Comparison of ENCODE assay signal across 8 cellular contexts in genomic region chr10:58335306-58336005, GRCh38. TPM values are rescaled to one million over a fixed set of nuclear protein-coding genes. Genes with fewer than 3 reads are reported as not detected.
A peak's percentile ranks its signal among the peaks of the same experiment; 100 is the strongest.
DNase-seq lines count a peak whose midpoint lies in the region; ATAC-seq and TF ChIP-seq lines count a peak whose summit lies in the region.

No MANE protein-coding gene starts in this region.

- no peak for TF ChIP-seq CTCF in HFFc6 (IDR thresholded peaks at IDR 0.05)
- TF ChIP-seq CTCF in ovary (IDR thresholded peaks at IDR 0.05) = no peak

- peaks cover 6% of the 10 kb centered on the region for H3K27me3 Mint-ChIP-seq in HFFc6 (ENCODE audit: insufficient read depth)

- intact Hi-C loops in cardiac septum (cut with DNase I) = loop anchor here (1.0 to 2.0 kb wide), 2 partner anchors 50 to 69 kb away; partner anchors contain the start of genes IPMK and TFAM
- intact Hi-C loops in ovary (cut with DNase I) = no loop called here

- no peaks in the 10 kb centered on the region for H3K36me3 ChIP-seq in ovary

- peak overlapping the region; percentile 96 for H3K4me3 ChIP-seq in ovary

- no peaks in the 10 kb centered on the region for H3K27me3 ChIP-seq in ovary

- peaks cover 14% of the 10 kb centered on the region for H3K4me1 Mint-ChIP-seq in HFFc6 (ENCODE audit: low read depth)

- DNase-seq in NCI-H2227 (lab: John Stamatoyannopoulos, UW; ENCODE audit: unreplicated experiment) (peak; percentile 11), NCI-H2227 treated with DMSO at 0.1 percent for 48 hours (lab: John Stamatoyannopoulos, UW) (no peak), HFFc6 (peak; percentile 45), M059J (ENCODE audit: low read depth) (peak; percentile 71), cardiac septum (ENCODE audit: low spot score) (peak; percentile 79), ovary (peak in 2 of 5 donors; percentile 8 to 26), OCI-M2 (lab: John Stamatoyannopoulos, UW; ENCODE audit: unreplicated experiment) (no peak)
- peak in 1 of 2 donors; percentile 22 for DNase-seq in activated naive CD4-positive, alpha-beta T cell treated with anti-CD3 and anti-CD28 coated beads, Interleukin-2, amount 50 U/mL, for 72 hours (ENCODE audit: low spot score in 2 of 2)

- H3K36me3 Mint-ChIP-seq in HFFc6 (ENCODE audit: low read depth) = no peaks in the 10 kb centered on the region
- peaks cover 6 to 8% of the 10 kb centered on the region in 2 donors for H3K36me3 Mint-ChIP-seq in activated naive CD4-positive, alpha-beta T cell treated with anti-CD3 and anti-CD28 coated beads, Interleukin-2, amount 50 U/mL, for 72 hours

- TF ChIP-seq POLR2A in ovary (IDR thresholded peaks at IDR 0.05) = no peak

- no peak for TF ChIP-seq EP300 in ovary (IDR thresholded peaks at IDR 0.05)

- no peaks in the 10 kb centered on the region for H3K9me3 ChIP-seq in ovary

- 2 to 4% (median 3%) methylated on average over 37 of the region's 37 CpGs for WGBS in ovary, 3 donors

- H3K4me3 Mint-ChIP-seq in HFFc6 = peak overlapping the region; percentile 97

- no peaks in the 10 kb centered on the region for H3K9me3 Mint-ChIP-seq in HFFc6
- no peaks in the 10 kb centered on the region for H3K9me3 Mint-ChIP-seq in activated naive CD4-positive, alpha-beta T cell treated with anti-CD3 and anti-CD28 coated beads, Interleukin-2, amount 50 U/mL, for 72 hours

- H3K27ac Mint-ChIP-seq in HFFc6 = peak overlapping the region; percentile 85
- peak overlapping the region; percentile 87 to 94 for H3K27ac Mint-ChIP-seq in activated naive CD4-positive, alpha-beta T cell treated with anti-CD3 and anti-CD28 coated beads, Interleukin-2, amount 50 U/mL, for 72 hours

- peak overlapping the region; percentile 49 to 61 for H3K27ac ChIP-seq in ovary

- peak; percentile 46 to 65 for ATAC-seq in activated naive CD4-positive, alpha-beta T cell treated with anti-CD3 and anti-CD28 coated beads, Interleukin-2, amount 50 U/mL, for 72 hours

- no peaks in the 10 kb centered on the region for H3K4me1 ChIP-seq in ovary (ENCODE audit: insufficient read depth)

RNA-seq across cellular contexts. Expression of gene UBE2D1, which starts 0.7 kb away (rescaled TPM):
- 10 to 100 TPM in 4 of 6 experiments, 1 to 10 TPM in 2; 8.1 to 11.3 (median 10.1) TPM for total RNA-seq in HFFc6 (2021; fragmentation: NEBNext Ultra II Directional; extraction: Animal tissue kit (Norgen Biotek cat#: 25700))
- total RNA-seq in M059J (2014; rRNA removed; shearing (Covaris generic)) = 23.7 and 24.3 TPM in 2 replicates
- total RNA-seq in activated naive CD4-positive, alpha-beta T cell treated with anti-CD3 and anti-CD28 coated beads, Interleukin-2, amount 50 U/mL, for 72 hours = 1 to 10 TPM; 7.6 to 9.7 TPM
- total RNA-seq in cardiac septum = 34.7 TPM
- 10 to 100 TPM; 11.6 to 18.0 (median 14.1) TPM for total RNA-seq in ovary
- polyA plus RNA-seq in ovary = 10 to 100 TPM in 1 of 2 donors, 1 to 10 TPM in 1; 9.8 to 20.1 TPM

RNA-seq across cellular contexts. Expression of gene TFAM, which starts 49.8 kb away (rescaled TPM):
- total RNA-seq in HFFc6 (2021; fragmentation: NEBNext Ultra II Directional; extraction: Animal tissue kit (Norgen Biotek cat#: 25700)) = 10 to 100 TPM; 21.4 to 27.1 (median 26.0) TPM
- 41.7 and 42.2 TPM in 2 replicates for total RNA-seq in M059J (2014; rRNA removed; shearing (Covaris generic))
- 10 to 100 TPM; 74.8 to 84.7 TPM for total RNA-seq in activated naive CD4-positive, alpha-beta T cell treated with anti-CD3 and anti-CD28 coated beads, Interleukin-2, amount 50 U/mL, for 72 hours
- total RNA-seq in cardiac septum (29.4 TPM), ovary (10 to 100 TPM; 17.6 to 46.6 (median 38.2) TPM)
- 10 to 100 TPM; 12.0 to 17.8 TPM for polyA plus RNA-seq in ovary

Comparison
In these comparisons a context has a peak if more than half of its experiments do, and no peak if none do; other contexts are left out.
1. DNase-seq: peak in NCI-H2227 (single experiment), HFFc6 (single experiment), M059J (single experiment) and cardiac septum (single experiment); none in NCI-H2227 treated with DMSO at 0.1 percent for 48 hours (single experiment) and OCI-M2 (single experiment).